ENCODE assay signal across 9 cellular contexts in genomic region chr9:15813076-15813475, GRCh38.
"Had no signal": no experiment of that assay in that cellular context is flagged by ENCODE, and none has a peak within 500 bp of the region (broad histone marks: within the 10 kb centered on the region; RNA-seq: fewer than 3 reads in every experiment).

No MANE protein-coding gene starts in this region.

- H3K4me2 ChIP-seq: GM23338, KMS-11 had no signal

- H3K27ac ChIP-seq: HL-60, KMS-11 had no signal

- FAIRE-seq: H1, H54 had no signal

- H2AFZ ChIP-seq: GM23338 had no signal

- H3K9ac ChIP-seq: KMS-11 had no signal

- H3K4me3 ChIP-seq: GM23338 had no signal

- DNase-seq: H9, HCEC 1CT, IMR-90, KBM-7 had no signal

- ATAC-seq: GM23338 had no signal
